29 cellular contexts compared by ENCODE assay signal in the genomic region with DNA sequence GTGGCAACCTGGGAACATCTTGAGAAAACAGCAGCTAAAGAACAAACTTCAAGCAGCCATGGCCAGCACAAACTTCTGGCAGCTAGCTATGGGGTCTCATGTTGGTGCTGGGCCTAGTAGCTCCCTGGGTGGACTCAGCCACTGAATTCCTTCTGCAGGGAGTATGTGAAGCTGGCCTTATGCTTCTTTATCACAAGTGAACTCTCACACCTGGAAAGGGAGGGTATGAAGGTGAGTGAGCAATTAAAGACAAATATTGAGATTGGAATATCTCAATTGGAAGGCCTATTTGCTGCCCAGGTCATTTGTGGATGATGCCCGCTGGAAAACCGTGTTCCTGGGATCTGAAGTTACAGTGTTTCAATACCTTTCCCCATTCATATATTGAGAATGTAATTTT.
"Had no signal": no experiment of that assay in that cellular context is flagged by ENCODE, and none has a peak within 500 bp of the region (broad histone marks: within the 10 kb centered on the region; RNA-seq: fewer than 3 reads in every experiment).

No MANE protein-coding gene starts in this region.

- H3K27ac ChIP-seq: neutrophil, parathyroid adenoma, psoas muscle, right lobe of liver, sigmoid colon, stomach, thoracic aorta, thyroid gland, tibial nerve, upper lobe of left lung, vagina had no signal

- H3K9me3 ChIP-seq: neutrophil, psoas muscle, right lobe of liver, sigmoid colon, thoracic aorta, thyroid gland, tibial nerve, upper lobe of left lung, vagina had no signal

- H2AFZ ChIP-seq: parathyroid adenoma had no signal

- H3K27me3 Mint-ChIP-seq: progenitor cell of endocrine pancreas; stimulated activated naive B cell treated with anti-CD40 and anti-IgM and Interleukin-4, amounts not matched to agents 10 μg/mL and 1 μg/mL and 100 μg/mL, for 72 hours; stimulated activated naive CD8-positive, alpha-beta T cell treated with anti-CD3 and anti-CD28 coated beads, Interleukin-15, Interleukin-2, amounts not matched to agents 100 ng/mL and 50 ng/mL, for 24 hours had no signal

- H3K4me1 Mint-ChIP-seq: neural crest cell had no signal

- H3K9me3 Mint-ChIP-seq: natural killer cell treated with Interleukin-12 subunit alpha and Interleukin-12 subunit beta and Interleukin-15 and Interleukin-18, amount 100 ng/mL, for 72 hours; stimulated activated effector memory CD8-positive, alpha-beta T cell treated with anti-CD3 and anti-CD28 coated beads, Interleukin-12 subunit alpha, Interleukin-12 subunit beta, amount 100 ng/mL, for 72 hours; stimulated activated naive B cell treated with anti-CD40 and anti-IgM and Interleukin-4, amounts not matched to agents 10 μg/mL and 1 μg/mL and 100 μg/mL, for 72 hours; stimulated activated naive CD8-positive, alpha-beta T cell treated with anti-CD3 and anti-CD28 coated beads, Interleukin-15, Interleukin-2, amounts not matched to agents 100 ng/mL and 50 ng/mL, for 24 hours had no signal

- DNase-seq: nephron progenitor cell; nucleus accumbens; posterior cingulate gyrus; psoas muscle; right cardiac atrium; right lobe of liver; sigmoid colon; small intestine; stimulated activated CD4-positive, alpha-beta T cell treated with anti-CD3 and anti-CD28 coated beads, Interleukin-15, amount 100 ng/mL, for 24 hours; stimulated activated CD4-positive, alpha-beta T cell treated with anti-CD3 and anti-CD28 coated beads, Interleukin-2, amount 100 ng/mL, for 24 hours; stimulated activated CD4-positive, alpha-beta T cell treated with anti-CD3 and anti-CD28 coated beads, Interleukin-2, amount 100 ng/mL, for 48 hours; stimulated activated CD4-positive, alpha-beta T cell treated with anti-CD3 and anti-CD28 coated beads, Interleukin-4, amount 100 ng/mL, for 24 hours; stimulated activated naive B cell treated with anti-CD40 and anti-IgM and Interleukin-4, amounts not matched to agents 10 μg/mL and 1 μg/mL and 100 μg/mL, for 72 hours; stimulated activated naive CD4-positive, alpha-beta T cell treated with Interleukin-2 at 50 U/mL for 16 hours; stomach; thyroid gland; trophoblast cell; upper lobe of left lung had no signal

- H3K9ac ChIP-seq: parathyroid adenoma had no signal

- H3K4me3 Mint-ChIP-seq: natural killer cell treated with Interleukin-12 subunit alpha and Interleukin-12 subunit beta and Interleukin-15 and Interleukin-18, amount 100 ng/mL, for 72 hours; nephron progenitor cell; neural crest cell; stimulated activated effector memory CD8-positive, alpha-beta T cell treated with anti-CD3 and anti-CD28 coated beads, Interleukin-12 subunit alpha, Interleukin-12 subunit beta, amount 100 ng/mL, for 72 hours; stimulated activated naive B cell treated with anti-CD40 and anti-IgM and Interleukin-4, amounts not matched to agents 10 μg/mL and 1 μg/mL and 100 μg/mL, for 72 hours; stimulated activated naive CD8-positive, alpha-beta T cell treated with anti-CD3 and anti-CD28 coated beads, Interleukin-15, Interleukin-2, amounts not matched to agents 100 ng/mL and 50 ng/mL, for 24 hours had no signal

- H3K36me3 Mint-ChIP-seq: natural killer cell treated with Interleukin-12 subunit alpha and Interleukin-12 subunit beta and Interleukin-15 and Interleukin-18, amount 100 ng/mL, for 72 hours; stimulated activated effector memory CD8-positive, alpha-beta T cell treated with anti-CD3 and anti-CD28 coated beads, Interleukin-12 subunit alpha, Interleukin-12 subunit beta, amount 100 ng/mL, for 72 hours; stimulated activated naive B cell treated with anti-CD40 and anti-IgM and Interleukin-4, amounts not matched to agents 10 μg/mL and 1 μg/mL and 100 μg/mL, for 72 hours had no signal

- H3K4me1 ChIP-seq: parathyroid adenoma, psoas muscle, right lobe of liver, sigmoid colon, stomach, thyroid gland, tibial nerve, upper lobe of left lung, vagina had no signal

- H3K36me3 ChIP-seq: neutrophil, right lobe of liver, sigmoid colon, stomach, thoracic aorta, thyroid gland, tibial nerve, upper lobe of left lung, vagina had no signal

- H3K79me2 ChIP-seq: parathyroid adenoma had no signal

- H3K4me3 ChIP-seq: psoas muscle, right lobe of liver, sigmoid colon, stomach, thoracic aorta, thyroid gland, tibial nerve, upper lobe of left lung, vagina had no signal

- FAIRE-seq: small intestine, urothelium cell line had no signal

- H3K27me3 ChIP-seq: neutrophil, right lobe of liver, sigmoid colon, thyroid gland, upper lobe of left lung, vagina had no signal

- H3K27ac Mint-ChIP-seq: natural killer cell treated with Interleukin-12 subunit alpha and Interleukin-12 subunit beta and Interleukin-15 and Interleukin-18, amount 100 ng/mL, for 72 hours; nephron progenitor cell; progenitor cell of endocrine pancreas; stimulated activated effector memory CD8-positive, alpha-beta T cell treated with anti-CD3 and anti-CD28 coated beads, Interleukin-12 subunit alpha, Interleukin-12 subunit beta, amount 100 ng/mL, for 72 hours; stimulated activated naive B cell treated with anti-CD40 and anti-IgM and Interleukin-4, amounts not matched to agents 10 μg/mL and 1 μg/mL and 100 μg/mL, for 72 hours; stimulated activated naive CD8-positive, alpha-beta T cell treated with anti-CD3 and anti-CD28 coated beads, Interleukin-15, Interleukin-2, amounts not matched to agents 100 ng/mL and 50 ng/mL, for 24 hours had no signal

- ATAC-seq: natural killer cell treated with Interleukin-12 subunit alpha and Interleukin-12 subunit beta and Interleukin-15 and Interleukin-18, amount 100 ng/mL, for 72 hours; psoas muscle; right cardiac atrium; right lobe of liver; stimulated activated effector memory CD8-positive, alpha-beta T cell treated with anti-CD3 and anti-CD28 coated beads, Interleukin-12 subunit alpha, Interleukin-12 subunit beta, amount 100 ng/mL, for 72 hours; stimulated activated naive B cell treated with anti-CD40 and anti-IgM and Interleukin-4, amounts not matched to agents 10 μg/mL and 1 μg/mL and 100 μg/mL, for 72 hours had no signal
